20 cellular contexts compared by ENCODE assay signal in the genomic region with DNA sequence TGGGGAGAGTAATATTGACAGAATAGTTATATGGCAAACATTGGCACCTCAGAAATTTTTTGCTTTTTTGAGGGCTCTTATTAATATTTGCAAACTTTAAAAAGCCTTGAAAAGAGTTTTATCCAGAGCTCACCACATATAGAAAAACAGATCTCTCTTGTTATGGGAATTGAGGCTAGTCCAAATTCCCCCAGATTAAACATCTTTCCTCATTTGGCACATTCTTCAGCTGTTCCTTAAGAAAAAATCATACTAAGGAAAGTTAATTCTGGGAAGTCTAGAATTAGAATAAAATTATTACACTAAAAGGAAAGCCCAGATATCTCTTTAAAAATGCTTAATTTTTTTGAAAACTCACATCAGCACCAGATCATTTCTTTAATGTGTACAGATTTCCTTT. TPM values are rescaled to one million over a fixed set of nuclear protein-coding genes. Genes with fewer than 3 reads are reported as not detected.
A peak's percentile ranks its signal among the peaks of the same experiment; 100 is the strongest.
DNase-seq lines count a peak whose midpoint lies in the region; ATAC-seq, FAIRE-seq and TF ChIP-seq lines count a peak whose summit lies in the region.
"Had no signal": no experiment of that assay in that cellular context is flagged by ENCODE, and none has a peak within 500 bp of the region (broad histone marks: within the 10 kb centered on the region; RNA-seq: fewer than 3 reads in every experiment).

No MANE protein-coding gene starts in this region.

- intact Hi-C loops in sigmoid colon (cut with DNase I): no loop called here
- intact Hi-C loops in CD8-positive, alpha-beta T cell (cut with DNase I, micrococcal nuclease): no loop called here

- H3K27ac ChIP-seq in 22Rv1 (peak overlapping the region; percentile 91), SJCRH30 (peak overlapping the region; percentile 84; the same call in 1 of the 2 replicates), sigmoid colon (peak overlapping the region; percentile 26 to 57 (median 44))
- H3K27ac ChIP-seq in CD8-positive, alpha-beta T cell (ENCODE audit: low read depth, low read length): no peak overlapping the region
- H3K27ac ChIP-seq: ovary had no signal

- H3K4me3 ChIP-seq in SJCRH30: no peak overlapping the region
- peak overlapping the region; percentile 72 for H3K4me3 ChIP-seq in fibroblast of pulmonary artery (replicated peaks; ENCODE audit: low read depth, low read length)
- H3K4me3 ChIP-seq in sigmoid colon: no peak overlapping the region
- H3K4me3 ChIP-seq in CD8-positive, alpha-beta T cell (ENCODE audit: low read depth, low read length): no peak overlapping the region
- H3K4me3 ChIP-seq: ovary, Peyer's patch had no signal

- no peak overlapping the region for H3K4me3 Mint-ChIP-seq in CD8-positive, alpha-beta T cell
- H3K4me3 Mint-ChIP-seq: activated CD4-positive, alpha-beta memory T cell treated with anti-CD3 and anti-CD28 coated beads for 36 hours; activated T-cell treated with anti-CD3 and anti-CD28 coated beads, Interleukin-2, amount 50 U/mL, for 24 hours; CD4-positive, alpha-beta T cell had no signal

- no peak for FAIRE-seq in RCC 7860 (lab: Jason Lieb, UNC)
- FAIRE-seq: urothelium cell line had no signal

- ATAC-seq in CD8-positive, alpha-beta T cell: no peak
- ATAC-seq: activated naive CD4-positive, alpha-beta T cell treated with anti-CD3 and anti-CD28 coated beads, Interleukin-2, amount 50 U/mL, for 72 hours; esophagus mucosa had no signal

- CTCF ChIA-PET in CD8-positive, alpha-beta T cell (lab: Charles Lee): no interaction called here

- H3K27me3 ChIP-seq in SJCRH30: no peaks in the 10 kb centered on the region
- H3K27me3 ChIP-seq in sigmoid colon: no peaks in the 10 kb centered on the region
- H3K27me3 ChIP-seq in CD8-positive, alpha-beta T cell (ENCODE audit: insufficient read depth, low read length): no peaks in the 10 kb centered on the region
- H3K27me3 ChIP-seq: ovary, Peyer's patch had no signal

- TF ChIP-seq CTCF in 22Rv1 (IDR thresholded peaks at IDR 0.05): no peak
- TF ChIP-seq CTCF in fibroblast of pulmonary artery (IDR thresholded peaks at IDR 0.05; ENCODE audit: low read length, missing control alignments): no peak
- no peak for TF ChIP-seq CTCF in sigmoid colon (IDR thresholded peaks at IDR 0.05)
- TF ChIP-seq CTCF in CD8-positive, alpha-beta T cell (IDR thresholded peaks at IDR 0.05): no peak

- TF ChIP-seq POLR2A in sigmoid colon (IDR thresholded peaks at IDR 0.05): no peak

- H3K36me3 Mint-ChIP-seq in CD8-positive, alpha-beta T cell: no peaks in the 10 kb centered on the region
- H3K36me3 Mint-ChIP-seq: activated CD4-positive, alpha-beta memory T cell treated with anti-CD3 and anti-CD28 coated beads for 36 hours; activated naive CD4-positive, alpha-beta T cell treated with anti-CD3 and anti-CD28 coated beads, Interleukin-2, amount 50 U/mL, for 72 hours; brain had no signal

- H3K4me1 ChIP-seq in SJCRH30 (peaks cover 66% of the 10 kb centered on the region), sigmoid colon (peaks cover 0 to 3% (median 0%) of the 10 kb centered on the region in 4 donors)
- no peaks in the 10 kb centered on the region for H3K4me1 ChIP-seq in CD8-positive, alpha-beta T cell (ENCODE audit: insufficient read depth, low read length)

- DNase-seq in SJCRH30: no peak
- no peak for DNase-seq in fibroblast of pulmonary artery (ENCODE audit: low read depth)
- DNase-seq in sigmoid colon: no peak
- no peak for DNase-seq in CD8-positive, alpha-beta T cell
- DNase-seq in NCI-H1694 treated with DMSO at 0.1 percent for 48 hours (lab: John Stamatoyannopoulos, UW): no peak
- no peak for DNase-seq in RCC 7860 (ENCODE audit: low spot score)
- DNase-seq in activated CD4-positive, alpha-beta T cell treated with anti-CD3 and anti-CD28 coated beads for 4 hours: no peak
- DNase-seq: activated CD4-positive, alpha-beta memory T cell treated with anti-CD3 and anti-CD28 coated beads for 36 hours; activated T-cell treated with anti-CD3 and anti-CD28 coated beads, Interleukin-2, amount 50 U/mL, for 24 hours; CD4-positive, alpha-beta T cell; DND-41; NCI-H2171 treated with DMSO at 0.1 percent for 48 hours; NCI-H82; ovary; Peyer's patch had no signal

- POLR2A ChIA-PET in CD8-positive, alpha-beta T cell (lab: Charles Lee): no interaction called here

- TF ChIP-seq EP300 in sigmoid colon (IDR thresholded peaks at IDR 0.05): no peak

- no peak overlapping the region for H3K27ac Mint-ChIP-seq in CD8-positive, alpha-beta T cell
- H3K27ac Mint-ChIP-seq: activated CD4-positive, alpha-beta memory T cell treated with anti-CD3 and anti-CD28 coated beads for 36 hours; activated naive CD4-positive, alpha-beta T cell treated with anti-CD3 and anti-CD28 coated beads, Interleukin-2, amount 50 U/mL, for 72 hours; activated T-cell treated with anti-CD3 and anti-CD28 coated beads, Interleukin-2, amount 50 U/mL, for 24 hours; CD4-positive, alpha-beta T cell had no signal

- H3K9me3 ChIP-seq in SJCRH30 (replicated peaks) (no peaks in the 10 kb centered on the region), sigmoid colon (no peaks in the 10 kb centered on the region)
- H3K9me3 ChIP-seq in CD8-positive, alpha-beta T cell (ENCODE audit: low read length): no peaks in the 10 kb centered on the region
- H3K9me3 ChIP-seq: ovary, Peyer's patch had no signal

- no peaks in the 10 kb centered on the region for H3K4me1 Mint-ChIP-seq in CD8-positive, alpha-beta T cell (ENCODE audit: low read depth)

- peaks cover 7% of the 10 kb centered on the region for H3K36me3 ChIP-seq in SJCRH30
- H3K36me3 ChIP-seq in sigmoid colon: no peaks in the 10 kb centered on the region
- H3K36me3 ChIP-seq in CD8-positive, alpha-beta T cell (ENCODE audit: insufficient read depth, low read length): no peaks in the 10 kb centered on the region
- H3K36me3 ChIP-seq: ovary, Peyer's patch had no signal

- no peaks in the 10 kb centered on the region for H3K9me3 Mint-ChIP-seq in CD8-positive, alpha-beta T cell
- H3K9me3 Mint-ChIP-seq: activated CD4-positive, alpha-beta memory T cell treated with anti-CD3 and anti-CD28 coated beads for 36 hours; activated naive CD4-positive, alpha-beta T cell treated with anti-CD3 and anti-CD28 coated beads, Interleukin-2, amount 50 U/mL, for 72 hours; activated T-cell treated with anti-CD3 and anti-CD28 coated beads, Interleukin-2, amount 50 U/mL, for 24 hours; brain; CD4-positive, alpha-beta T cell had no signal

- H3K27me3 Mint-ChIP-seq in CD8-positive, alpha-beta T cell (ENCODE audit: low read depth): peaks cover 2% of the 10 kb centered on the region
- H3K27me3 Mint-ChIP-seq: activated CD4-positive, alpha-beta memory T cell treated with anti-CD3 and anti-CD28 coated beads for 36 hours; brain; CD4-positive, alpha-beta T cell had no signal

RNA-seq across cellular contexts. Expression of a gene that starts 5.6 kb away (rescaled TPM):
- 64.2 and 66.2 TPM in 2 replicates for total RNA-seq in SJCRH30 (2014; rRNA removed; shearing (Covaris generic))
- 10 to 100 TPM; 29.3 to 83.1 (median 64.9) TPM for total RNA-seq in sigmoid colon
- 10 to 100 TPM in 2 of 3 donors, 1 to 10 TPM in 1; 2.3 to 25.8 (median 15.9) TPM for polyA plus RNA-seq in sigmoid colon
- total RNA-seq in CD8-positive, alpha-beta T cell: not detected
- total RNA-seq: activated CD4-positive, alpha-beta memory T cell treated with anti-CD3 and anti-CD28 coated beads for 36 hours had no signal

Comparison
In these comparisons a context has a peak if more than half of its experiments do, and no peak if none do; other contexts are left out.
1. RNA of a gene that starts 5.6 kb away (total RNA-seq): 29.3 to 83.1 TPM in sigmoid colon and 64.2 to 66.2 TPM in SJCRH30; not detected in CD8-positive, alpha-beta T cell; every median in the first group is over 10 times any median in the second.